Comparison of ENCODE assay signal across 1 cellular context in the genomic region with DNA sequence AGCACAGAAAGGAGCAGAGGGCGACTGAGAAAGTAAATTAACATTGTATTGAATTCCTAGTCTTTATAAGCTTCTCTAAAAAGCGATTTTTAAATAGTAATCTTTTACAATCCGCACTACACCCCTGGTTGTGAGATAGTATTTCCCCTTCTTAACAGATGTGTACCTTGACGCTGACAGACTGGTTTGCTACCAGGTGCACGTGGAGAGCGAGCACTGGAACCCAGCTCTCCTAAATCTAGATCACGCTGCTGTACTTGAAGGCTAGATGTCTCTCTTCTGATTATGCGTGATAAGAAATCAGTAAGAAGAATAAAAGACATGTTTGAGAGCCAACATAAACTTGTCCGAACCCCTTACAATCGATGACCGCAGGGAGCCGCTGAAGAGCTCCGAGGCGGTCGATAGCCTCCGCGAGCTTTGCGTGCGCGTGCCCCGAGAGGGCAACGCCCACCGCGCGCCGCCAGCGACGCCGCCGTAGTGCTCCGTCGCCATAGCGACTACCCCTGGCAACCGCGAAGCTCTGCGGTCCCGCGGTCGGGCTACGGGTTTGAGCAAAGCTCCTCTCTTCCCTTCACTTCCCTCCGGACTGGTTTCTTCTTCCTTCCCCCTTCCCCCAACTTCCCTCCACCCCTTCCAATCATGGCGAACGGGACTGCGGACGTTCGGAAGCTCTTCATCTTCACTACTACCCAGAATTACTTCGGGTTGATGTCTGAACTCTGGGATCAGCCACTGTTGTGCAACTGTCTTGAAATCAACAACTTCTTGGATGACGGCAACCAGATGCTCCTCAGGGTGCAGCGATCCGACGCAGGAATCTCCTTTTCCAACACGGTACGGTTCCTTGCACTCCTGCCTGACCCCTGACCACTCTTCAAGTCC.
TF ChIP-seq lines count a peak whose summit lies in the region.

A gene with protein sequence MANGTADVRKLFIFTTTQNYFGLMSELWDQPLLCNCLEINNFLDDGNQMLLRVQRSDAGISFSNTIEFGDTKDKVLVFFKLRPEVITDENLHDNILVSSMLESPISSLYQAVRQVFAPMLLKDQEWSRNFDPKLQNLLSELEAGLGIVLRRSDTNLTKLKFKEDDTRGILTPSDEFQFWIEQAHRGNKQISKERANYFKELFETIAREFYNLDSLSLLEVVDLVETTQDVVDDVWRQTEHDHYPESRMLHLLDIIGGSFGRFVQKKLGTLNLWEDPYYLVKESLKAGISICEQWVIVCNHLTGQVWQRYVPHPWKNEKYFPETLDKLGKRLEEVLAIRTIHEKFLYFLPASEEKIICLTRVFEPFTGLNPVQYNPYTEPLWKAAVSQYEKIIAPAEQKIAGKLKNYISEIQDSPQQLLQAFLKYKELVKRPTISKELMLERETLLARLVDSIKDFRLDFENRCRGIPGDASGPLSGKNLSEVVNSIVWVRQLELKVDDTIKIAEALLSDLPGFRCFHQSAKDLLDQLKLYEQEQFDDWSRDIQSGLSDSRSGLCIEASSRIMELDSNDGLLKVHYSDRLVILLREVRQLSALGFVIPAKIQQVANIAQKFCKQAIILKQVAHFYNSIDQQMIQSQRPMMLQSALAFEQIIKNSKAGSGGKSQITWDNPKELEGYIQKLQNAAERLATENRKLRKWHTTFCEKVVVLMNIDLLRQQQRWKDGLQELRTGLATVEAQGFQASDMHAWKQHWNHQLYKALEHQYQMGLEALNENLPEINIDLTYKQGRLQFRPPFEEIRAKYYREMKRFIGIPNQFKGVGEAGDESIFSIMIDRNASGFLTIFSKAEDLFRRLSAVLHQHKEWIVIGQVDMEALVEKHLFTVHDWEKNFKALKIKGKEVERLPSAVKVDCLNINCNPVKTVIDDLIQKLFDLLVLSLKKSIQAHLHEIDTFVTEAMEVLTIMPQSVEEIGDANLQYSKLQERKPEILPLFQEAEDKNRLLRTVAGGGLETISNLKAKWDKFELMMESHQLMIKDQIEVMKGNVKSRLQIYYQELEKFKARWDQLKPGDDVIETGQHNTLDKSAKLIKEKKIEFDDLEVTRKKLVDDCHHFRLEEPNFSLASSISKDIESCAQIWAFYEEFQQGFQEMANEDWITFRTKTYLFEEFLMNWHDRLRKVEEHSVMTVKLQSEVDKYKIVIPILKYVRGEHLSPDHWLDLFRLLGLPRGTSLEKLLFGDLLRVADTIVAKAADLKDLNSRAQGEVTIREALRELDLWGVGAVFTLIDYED (N-terminal part only) (plus strand): TSS at position 494 of the 885 bp plus-strand sequence. CDS start 149 bp downstream, at position 643.

TF ChIP-seq in HCT116, 20 proteins besides CTCF, POLR2A, EP300 and RAD21:
- no peak for TF ChIP-seq ZFX (IDR thresholded peaks at IDR 0.05)
- no peak for TF ChIP-seq YY1 (IDR thresholded peaks at IDR 0.05; ENCODE audit: extremely low read depth, insufficient replicate concordance, low read depth, low read length)
- TF ChIP-seq ELF1 (IDR thresholded peaks at IDR 0.05; ENCODE audit: borderline replicate concordance, low read depth), result no peak
- TF ChIP-seq CBX3 (IDR thresholded peaks at IDR 0.05; ENCODE audit: low read depth), result no peak
- TF ChIP-seq CEBPB (IDR thresholded peaks at IDR 0.05; ENCODE audit: low read depth), result no peak
- TF ChIP-seq POLR2AphosphoS5 (IDR thresholded peaks at IDR 0.05; ENCODE audit: low read depth, low read length), result 0 out of 2 replicates have a peak, but pooled peaks have one; percentile 26
- peak; percentile 56 for TF ChIP-seq MAX (IDR thresholded peaks at IDR 0.05)
